In the genomic region with DNA sequence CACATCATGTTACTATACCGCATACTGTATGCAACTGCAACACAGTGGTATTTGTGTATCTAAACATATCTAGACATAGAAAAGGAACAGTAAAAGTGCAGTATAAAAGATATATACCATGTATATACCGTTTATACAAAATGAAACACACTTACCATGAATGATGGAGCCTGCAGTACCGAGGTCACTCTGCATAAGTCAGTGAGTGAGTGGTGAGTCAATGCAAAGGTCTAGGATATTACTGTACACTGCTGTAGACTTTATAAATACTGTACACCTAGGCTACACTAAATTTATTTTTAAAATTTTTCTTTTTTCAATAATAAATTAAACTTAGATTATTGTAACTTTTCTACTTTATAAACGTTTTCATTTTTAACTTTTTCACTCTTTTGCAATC, we compare ENCODE assay signal across 29 cellular contexts.
"Had no signal": no experiment of that assay in that cellular context is flagged by ENCODE, and none has a peak within 500 bp of the region (broad histone marks: within the 10 kb centered on the region; RNA-seq: fewer than 3 reads in every experiment).

No MANE protein-coding gene starts in this region.

- H3K36me3 ChIP-seq: adrenal gland, cardiac muscle cell had no signal

- ATAC-seq: activated CD4-positive, alpha-beta T cell treated with anti-CD3 and anti-CD28 coated beads for 36 hours; activated CD4-positive, CD25-positive, alpha-beta regulatory T cell treated with anti-CD3 and anti-CD28 coated beads, Interleukin-2, amount 50 U/mL, for 24 hours; activated naive CD4-positive, alpha-beta T cell treated with anti-CD3 and anti-CD28 coated beads, Interleukin-2, amount 50 U/mL, for 72 hours; activated T-cell treated with anti-CD3 and anti-CD28 coated beads, Interleukin-2, amount 50 U/mL, for 4 hours; WTC11 had no signal

- H3K4me3 ChIP-seq: adrenal gland, cardiac muscle cell, PC-9, SK-N-MC had no signal

- DNase-seq: activated CD4-positive, alpha-beta T cell treated with anti-CD3 and anti-CD28 coated beads for 36 hours; activated CD4-positive, alpha-beta T cell treated with anti-CD3 and anti-CD28 coated beads, Interleukin-2, amount 10 ng/mL, durations not matched to agents 7 days and 5 days; activated CD4-positive, alpha-beta T cell treated with anti-CD3 and anti-CD28 coated beads, Interleukin-2, amount 50 U/mL, for 48 hours; activated CD8-positive, alpha-beta memory T cell treated with anti-CD3 and anti-CD28 coated beads, Interleukin-2, amount 50 U/mL, for 4 hours; activated gamma-delta T cell treated with Interleukin-2 at 50 U/mL for 16 hours; activated naive CD4-positive, alpha-beta T cell treated with anti-CD3 and anti-CD28 coated beads for 36 hours; activated T-cell treated with anti-CD3 and anti-CD28 coated beads for 4 hours; activated T-cell treated with anti-CD3 and anti-CD28 coated beads, Interleukin-2, amount 50 U/mL, for 4 hours; adrenal gland; MM.1S; MV-4-11; NCI-H1092; NCI-H1436 treated with DMSO at 0.1 percent for 48 hours; NCI-H1694 treated with DMSO at 0.1 percent for 48 hours; NCI-H2029 treated with DMSO at 0.1 percent for 48 hours; NCI-H2107; NCI-H2171; NCI-H510A; NCI-H526; NCI-H748 treated with DMSO at 0.1 percent for 48 hours; NK-92 treated with Interleukin-12 subunit alpha and Interleukin-12 subunit beta, amount 100 ng/mL, for 24 hours; PC-9; Right ventricle myocardium superior had no signal

- H3K9me3 ChIP-seq: adrenal gland had no signal

- H3K27ac ChIP-seq: adrenal gland, cardiac muscle cell, KMS-11, PC-9, SK-N-MC had no signal

- H3K27me3 ChIP-seq: adrenal gland, cardiac muscle cell had no signal

- H3K4me1 ChIP-seq: adrenal gland had no signal
